In the genomic region with DNA sequence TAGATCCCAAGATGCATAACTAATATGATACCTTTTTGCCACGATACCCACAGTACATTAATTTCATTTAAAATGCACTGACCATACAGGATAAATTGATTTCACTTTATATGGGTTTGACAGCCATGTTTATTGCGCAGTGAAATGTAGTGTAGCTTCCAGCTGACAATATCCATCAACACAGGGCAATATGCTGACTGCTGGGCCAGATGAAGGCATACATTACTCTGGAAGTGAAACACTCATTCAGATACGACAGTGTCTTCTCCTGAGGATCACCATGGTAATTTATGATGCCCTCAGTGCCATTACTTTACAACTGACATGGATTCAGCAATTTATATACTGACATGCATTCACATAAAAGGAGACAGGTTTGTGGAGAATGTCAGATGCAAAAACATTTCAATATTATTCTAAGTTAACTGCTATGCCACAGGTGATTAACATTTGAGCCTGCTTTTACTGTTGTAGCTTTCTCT, we compare ENCODE assay signal across 34 cellular contexts.
"Had no signal": no experiment of that assay in that cellular context is flagged by ENCODE, and none has a peak within 500 bp of the region (broad histone marks: within the 10 kb centered on the region; RNA-seq: fewer than 3 reads in every experiment).

No MANE protein-coding gene starts in this region.

- H3K27me3 ChIP-seq: MG63 had no signal

- H3K36me3 ChIP-seq: MG63 had no signal

- DNase-seq: Karpas-422, Kasumi-1, MG63, MM.1S, MV-4-11, NCI-H1048, NCI-H1092, NCI-H1092 treated with DMSO at 0.1 percent for 48 hours, NCI-H1105, NCI-H1105 treated with DMSO at 0.1 percent for 48 hours, NCI-H1417 treated with DMSO at 0.1 percent for 48 hours, NCI-H1436, NCI-H1436 treated with DMSO at 0.1 percent for 48 hours, NCI-H1694, NCI-H1694 treated with DMSO at 0.1 percent for 48 hours, NCI-H187, NCI-H187 treated with DMSO at 0.1 percent for 48 hours, NCI-H1930, NCI-H2029, NCI-H2029 treated with DMSO at 0.1 percent for 48 hours, NCI-H2081, NCI-H2081 treated with DMSO at 0.1 percent for 48 hours, NCI-H2107, NCI-H2171, NCI-H2171 treated with DMSO at 0.1 percent for 48 hours, NCI-H2227 treated with DMSO at 0.1 percent for 48 hours, NCI-H226, NCI-H345, NCI-H446, NCI-H446 treated with DMSO at 0.1 percent for 48 hours, NCI-H510A, NCI-H510A treated with DMSO at 0.1 percent for 48 hours, NCI-H524, NCI-H524 treated with DMSO at 0.1 percent for 48 hours had no signal

- H3K9me3 ChIP-seq: MG63 had no signal

- H3K4me3 ChIP-seq: MG63 had no signal
